Comparison of ENCODE assay signal across 1 cellular context in genomic region chr6:150139533-150139932, GRCh38.
TF ChIP-seq lines count a peak whose summit lies in the region.

No MANE protein-coding gene starts in this region.

TF ChIP-seq in HEK293, 187 proteins besides CTCF, POLR2A, EP300 and RAD21 (continued from another document and continues in another):
- no peak for TF ChIP-seq MYNN (tag by site-specific recombination; IDR thresholded peaks at IDR 0.05; ENCODE audit: borderline replicate concordance)
- TF ChIP-seq ZNF580 (tag by site-specific recombination; IDR thresholded peaks at IDR 0.05) = 0 out of 2 replicates have a peak, but pooled peaks have one; percentile 42
- TF ChIP-seq SP3 (tag by site-specific recombination; IDR thresholded peaks at IDR 0.05) = 0 out of 2 replicates have a peak, but pooled peaks have one; percentile 17
- no peak for TF ChIP-seq ZBTB10 (tag by site-specific recombination; IDR thresholded peaks at IDR 0.05)
- 0 out of 2 replicates have a peak, but pooled peaks have one; percentile 23 for TF ChIP-seq ZNF394 (tag by site-specific recombination; IDR thresholded peaks at IDR 0.05; ENCODE audit: borderline replicate concordance)
- no peak for TF ChIP-seq EGR2 (tag by site-specific recombination; IDR thresholded peaks at IDR 0.05; ENCODE audit: low read depth)
- peak; percentile 73 for TF ChIP-seq ZBTB7A (tag by site-specific recombination; IDR thresholded peaks at IDR 0.05; ENCODE audit: low read depth)
- no peak for TF ChIP-seq ZNF423 (tag by site-specific recombination; IDR thresholded peaks at IDR 0.05)
- peak; percentile 28; the same call in 1 of the 2 replicates for TF ChIP-seq YY1 (tag by site-specific recombination; IDR thresholded peaks at IDR 0.05)
- TF ChIP-seq ZNF26 (tag by site-specific recombination; IDR thresholded peaks at IDR 0.05) = no peak
- TF ChIP-seq SP2 (tag by site-specific recombination; IDR thresholded peaks at IDR 0.05) = no peak
- TF ChIP-seq REST (tag by site-specific recombination; IDR thresholded peaks at IDR 0.05) = no peak
- no peak for TF ChIP-seq HOXD13 (CRISPR knock-in tag; IDR thresholded peaks at IDR 0.05; ENCODE audit: borderline replicate concordance)
- TF ChIP-seq ZNF221 (tag by site-specific recombination; IDR thresholded peaks at IDR 0.05; ENCODE audit: borderline replicate concordance) = no peak
- no peak for TF ChIP-seq ZNF830 (tag by site-specific recombination; IDR thresholded peaks at IDR 0.05; ENCODE audit: low read depth)
- TF ChIP-seq ZNF624 (tag by site-specific recombination; IDR thresholded peaks at IDR 0.05) = no peak
- no peak for TF ChIP-seq ZNF596 (tag by site-specific recombination; IDR thresholded peaks at IDR 0.05)
- TF ChIP-seq IKZF3 (tag by site-specific recombination; IDR thresholded peaks at IDR 0.05) = peak; percentile 68; the same call in 1 of the 2 replicates
- no peak for TF ChIP-seq ZNF19 (tag by site-specific recombination; IDR thresholded peaks at IDR 0.05; ENCODE audit: low read depth)
- TF ChIP-seq ZNF704 (tag by site-specific recombination; IDR thresholded peaks at IDR 0.05) = no peak
- TF ChIP-seq ZNF692 (tag by site-specific recombination; IDR thresholded peaks at IDR 0.05) = no peak
- TF ChIP-seq ZNF202 (tag by site-specific recombination; IDR thresholded peaks at IDR 0.05; ENCODE audit: borderline replicate concordance) = no peak
- TF ChIP-seq ZNF2 (tag by site-specific recombination; IDR thresholded peaks at IDR 0.05) = peak; percentile 76; the same call in 1 of the 2 replicates
- TF ChIP-seq ZNF510 (tag by site-specific recombination; IDR thresholded peaks at IDR 0.05; ENCODE audit: insufficient replicate concordance) = no peak
- no peak for TF ChIP-seq ZBTB1 (tag by site-specific recombination; IDR thresholded peaks at IDR 0.05)
- TF ChIP-seq ZNF350 (tag by site-specific recombination; IDR thresholded peaks at IDR 0.05) = peak; percentile 46; the same call in 1 of the 2 replicates
- no peak for TF ChIP-seq KLF9 (tag by site-specific recombination; IDR thresholded peaks at IDR 0.05; ENCODE audit: low read depth)
- no peak for TF ChIP-seq ZNF837 (tag by site-specific recombination; IDR thresholded peaks at IDR 0.05)
- peak; percentile 94; the same call in 1 of the 2 replicates for TF ChIP-seq BCL11A (tag by site-specific recombination; IDR thresholded peaks at IDR 0.05; ENCODE audit: low read depth)
- TF ChIP-seq GLI2 (tag by site-specific recombination; IDR thresholded peaks at IDR 0.05; ENCODE audit: borderline replicate concordance, low read depth) = peak; percentile 74; the same call in 1 of the 2 replicates
- TF ChIP-seq PBX3 (CRISPR knock-in tag; IDR thresholded peaks at IDR 0.05) = no peak
- peak; percentile 84 for TF ChIP-seq FEZF1 (tag by site-specific recombination; IDR thresholded peaks at IDR 0.05)
- no peak for TF ChIP-seq ZBTB49 (tag by site-specific recombination; IDR thresholded peaks at IDR 0.05; ENCODE audit: low read depth)
- TF ChIP-seq ZFHX2 (tag by site-specific recombination; conservative IDR thresholded peaks at IDR 0.05) = no peak
- peak; percentile 76 for TF ChIP-seq KLF8 (tag by site-specific recombination; IDR thresholded peaks at IDR 0.05)
- no peak for TF ChIP-seq ZNF148 (tag by site-specific recombination; IDR thresholded peaks at IDR 0.05; ENCODE audit: borderline replicate concordance)
- no peak for TF ChIP-seq ZNF664 (tag by site-specific recombination; IDR thresholded peaks at IDR 0.05)
- TF ChIP-seq ZNF18 (tag by site-specific recombination; IDR thresholded peaks at IDR 0.05) = 0 out of 2 replicates have a peak, but pooled peaks have one; percentile 30
- TF ChIP-seq ZNF248 (tag by site-specific recombination; IDR thresholded peaks at IDR 0.05) = no peak
- peak; percentile 49; the same call in 1 of the 2 replicates for TF ChIP-seq OVOL3 (tag by site-specific recombination; IDR thresholded peaks at IDR 0.05)
- TF ChIP-seq ZBTB20 (tag by site-specific recombination; IDR thresholded peaks at IDR 0.05) = no peak
- no peak for TF ChIP-seq ZNF670 (tag by site-specific recombination; IDR thresholded peaks at IDR 0.05; ENCODE audit: low read depth)
- no peak for TF ChIP-seq ZNF426 (tag by site-specific recombination; IDR thresholded peaks at IDR 0.05)
- 0 out of 2 replicates have a peak, but pooled peaks have one; percentile 47 for TF ChIP-seq ZNF10 (tag by site-specific recombination; IDR thresholded peaks at IDR 0.05)
